Comparison of ENCODE assay signal across 1 cellular context in genomic region chr5:136080483-136081180, GRCh38.
TF ChIP-seq lines count a peak whose summit lies in the region.

No MANE protein-coding gene starts in this region.

TF ChIP-seq in GM12878, 131 proteins besides CTCF, POLR2A, EP300 and RAD21 (continued from another document and continues in another):
- TF ChIP-seq EZH2 (IDR thresholded peaks at IDR 0.05; ENCODE audit: borderline replicate concordance, control insufficient read depth, low read depth, low read length) (no peak), REST (IDR thresholded peaks at IDR 0.05; ENCODE audit: low read depth, low read length) (no peak), BHLHE40 (IDR thresholded peaks at IDR 0.05; ENCODE audit: borderline replicate concordance in 1 of 2, low read depth in 2 of 2, low read length in 1 of 2) (peak; percentile 46 to 84; a peak in 3 of 4 replicates), EGR1 (IDR thresholded peaks at IDR 0.05; ENCODE audit: borderline replicate concordance in 1 of 2, low read depth in 2 of 2, low read length in 2 of 2) (0 out of 3 replicates have a peak, but pooled peaks of 1 of the 2 experiments have one; percentile 36), HSF1 (IDR thresholded peaks at IDR 0.05; ENCODE audit: low read depth, low read length) (no peak), ZNF384 (IDR thresholded peaks at IDR 0.05; ENCODE audit: borderline replicate concordance, low read depth, low read length) (no peak), CHD4 (IDR thresholded peaks at IDR 0.05) (no peak), CREM (IDR thresholded peaks at IDR 0.05; ENCODE audit: low read depth) (peak; percentile 82), POLR2AphosphoS2 (IDR thresholded peaks at IDR 0.05; ENCODE audit: low read depth, low read length) (no peak), YY1 (IDR thresholded peaks at IDR 0.05; ENCODE audit: low read depth, low read length) (no peak), SREBF2 (IDR thresholded peaks at IDR 0.05; ENCODE audit: low read length) (peak; percentile 87), ATF2 (IDR thresholded peaks at IDR 0.05; ENCODE audit: low read length) (no peak), CHD2 (IDR thresholded peaks at IDR 0.05; ENCODE audit: borderline replicate concordance, low read depth, low read length) (peak; percentile 60; the same call in 1 of the 2 replicates), SREBF1 (IDR thresholded peaks at IDR 0.05; ENCODE audit: low read length) (no peak), NR2C1 (IDR thresholded peaks at IDR 0.05) (no peak), USF2 (IDR thresholded peaks at IDR 0.05; ENCODE audit: borderline replicate concordance, low read depth, low read length) (no peak), TAF1 (IDR thresholded peaks at IDR 0.05; ENCODE audit: borderline replicate concordance, low read depth, low read length) (no peak), CUX1 (IDR thresholded peaks at IDR 0.05; ENCODE audit: insufficient replicate concordance, low read depth, low read length) (no peak), ZBTB40 (IDR thresholded peaks at IDR 0.05; ENCODE audit: borderline replicate concordance) (peak; percentile 15; the same call in 1 of the 2 replicates), IRF4 (IDR thresholded peaks at IDR 0.05; ENCODE audit: low read depth, low read length) (peak; percentile 34; the same call in 1 of the 2 replicates), WRNIP1 (IDR thresholded peaks at IDR 0.05; ENCODE audit: borderline replicate concordance, low read depth, low read length) (no peak), MYB (IDR thresholded peaks at IDR 0.05; ENCODE audit: borderline replicate concordance, low read depth, low read length) (no peak), NFXL1 (IDR thresholded peaks at IDR 0.05; ENCODE audit: borderline replicate concordance) (no peak), CREB1 (IDR thresholded peaks at IDR 0.05; ENCODE audit: low read depth) (peak; percentile 84), GATAD2B (conservative IDR thresholded peaks at IDR 0.05; ENCODE audit: low read depth) (peak; percentile 54; the same call in 1 of the 2 replicates), ZSCAN29 (IDR thresholded peaks at IDR 0.05) (peak; percentile 58; the same call in 1 of the 2 replicates), NR2C2 (IDR thresholded peaks at IDR 0.05; ENCODE audit: borderline replicate concordance, control insufficient read depth, insufficient read length, low read depth) (no peak), ZNF207 (IDR thresholded peaks at IDR 0.05; ENCODE audit: borderline replicate concordance) (no peak), FOXM1 (IDR thresholded peaks at IDR 0.05; ENCODE audit: low read depth, low read length) (no peak), TARDBP (IDR thresholded peaks at IDR 0.05; ENCODE audit: borderline replicate concordance) (peak; percentile 89), EED (IDR thresholded peaks at IDR 0.05; ENCODE audit: low read depth) (peak; percentile 83), ATF7 (IDR thresholded peaks at IDR 0.05; ENCODE audit: low read depth) (peak; percentile 32; the same call in 1 of the 2 replicates), ZNF24 (IDR thresholded peaks at IDR 0.05) (peak; percentile 99), MTA2 (IDR thresholded peaks at IDR 0.05; ENCODE audit: low read depth) (peak; percentile 28; the same call in 1 of the 2 replicates), RUNX3 (IDR thresholded peaks at IDR 0.05; ENCODE audit: low read length) (peak; percentile 67), RB1 (IDR thresholded peaks at IDR 0.05; ENCODE audit: borderline replicate concordance) (peak; percentile 47; the same call in 1 of the 2 replicates), MEF2B (IDR thresholded peaks at IDR 0.05; ENCODE audit: partially characterized antibody, poor library complexity, severe bottlenecking) (peak; percentile 22), SP1 (IDR thresholded peaks at IDR 0.05; ENCODE audit: low read depth, low read length) (peak; percentile 23), GABPA (IDR thresholded peaks at IDR 0.05; ENCODE audit: low read depth) (peak; percentile 31; the same call in 1 of the 2 replicates), TBL1XR1 (IDR thresholded peaks at IDR 0.05; ENCODE audit: low read depth, low read length) (no peak), IKZF1 (conservative IDR thresholded peaks at IDR 0.05) (peak; percentile 91), IKZF2 (IDR thresholded peaks at IDR 0.05) (peak; percentile 78 to 83; a peak in 3 of 4 replicates), SMAD1 (IDR thresholded peaks at IDR 0.05; ENCODE audit: low read depth, partially characterized antibody) (no peak), ZNF217 (IDR thresholded peaks at IDR 0.05) (no peak), RELB (IDR thresholded peaks at IDR 0.05; ENCODE audit: low read depth) (peak; percentile 56; the same call in 1 of the 2 replicates), DPF2 (IDR thresholded peaks at IDR 0.05) (peak; percentile 68; the same call in 1 of the 2 replicates)
